ENCODE assay signal across 8 cellular contexts in genomic region chr19:14136509-14137281, GRCh38. TPM values are rescaled to one million over a fixed set of nuclear protein-coding genes. Genes with fewer than 3 reads are reported as not detected.
A peak's percentile ranks its signal among the peaks of the same experiment; 100 is the strongest.
DNase-seq lines count a peak whose midpoint lies in the region; ATAC-seq lines count a peak whose summit lies in the region.

TSS of gene ASF1B (minus strand) at chr19:14136589. CDS start at chr19:14136456, 133 bp downstream.

- DNase-seq in DMS153 treated with DMSO at 0.1 percent for 48 hours (lab: John Stamatoyannopoulos, UW; ENCODE audit: unreplicated experiment) (peak; percentile 100), OCI-M1 (lab: John Stamatoyannopoulos, UW) (peak; percentile 100), activated T-cell treated with anti-CD3 and anti-CD28 coated beads for 24 hours (ENCODE audit: low read depth) (peak; percentile 98), epidermal melanocyte (ENCODE audit: insufficient read length, low spot score) (peak; percentile 97), middle frontal gyrus (ENCODE audit: extremely low spot score, low spot score) (peak; percentile 100)
- DNase-seq in stimulated activated CD8-positive, alpha-beta memory T cell treated with anti-CD3 and anti-CD28 coated beads, Interleukin-2, amount 100 ng/mL, for 48 hours (ENCODE audit: low read depth in 2 of 2), result peak; percentile 94 to 96

- H3K9me3 Mint-ChIP-seq in IgD-negative memory B cell, result no peaks in the 10 kb centered on the region

- ATAC-seq in GM21529 (IDR thresholded peaks at IDR 0.05; ENCODE audit: unreplicated experiment), result peak; percentile 77

- H3K27me3 Mint-ChIP-seq in IgD-negative memory B cell, result no peaks in the 10 kb centered on the region

- H3K4me3 Mint-ChIP-seq in IgD-negative memory B cell, result peak within 1 kb of the TSS; percentile 81 to 99 (median 92)

- peak within 1 kb of the TSS in 2 of 3 donors; percentile 46 to 94 for H3K27ac Mint-ChIP-seq in IgD-negative memory B cell

- H3K4me1 Mint-ChIP-seq in IgD-negative memory B cell, result peaks cover 5 to 18% (median 8%) of the 10 kb centered on the region in 3 donors

- H3K36me3 Mint-ChIP-seq in IgD-negative memory B cell, result no peaks in the 10 kb centered on the region

RNA-seq across cellular contexts. Expression of gene ASF1B, which starts in this region (rescaled TPM):
- polyA plus RNA-seq in IgD-negative memory B cell, result 1.9 TPM

Comparison
In these comparisons a context has a peak if more than half of its experiments do, and no peak if none do; other contexts are left out.
1. Peak in every context shown above with its lines: DNase-seq and ATAC-seq.